In genomic region chr1:16095447-16095846, GRCh38 we compare ENCODE assay signal across 2 cellular contexts.
TF ChIP-seq lines count a peak whose summit lies in the region.

No MANE protein-coding gene starts in this region.

TF ChIP-seq in SK-N-SH, 30 proteins besides CTCF, POLR2A, EP300 and RAD21 (continued from another document):
- TF ChIP-seq POLR2AphosphoS5 (IDR thresholded peaks at IDR 0.05; ENCODE audit: low read depth, low read length): no peak
- no peak for TF ChIP-seq CHD2 (IDR thresholded peaks at IDR 0.05; ENCODE audit: low read length, partially characterized antibody)
- TF ChIP-seq, protein P1, sequence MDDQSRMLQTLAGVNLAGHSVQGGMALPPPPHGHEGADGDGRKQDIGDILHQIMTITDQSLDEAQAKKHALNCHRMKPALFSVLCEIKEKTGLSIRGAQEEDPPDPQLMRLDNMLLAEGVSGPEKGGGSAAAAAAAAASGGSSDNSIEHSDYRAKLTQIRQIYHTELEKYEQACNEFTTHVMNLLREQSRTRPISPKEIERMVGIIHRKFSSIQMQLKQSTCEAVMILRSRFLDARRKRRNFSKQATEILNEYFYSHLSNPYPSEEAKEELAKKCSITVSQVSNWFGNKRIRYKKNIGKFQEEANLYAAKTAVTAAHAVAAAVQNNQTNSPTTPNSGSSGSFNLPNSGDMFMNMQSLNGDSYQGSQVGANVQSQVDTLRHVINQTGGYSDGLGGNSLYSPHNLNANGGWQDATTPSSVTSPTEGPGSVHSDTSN (IDR thresholded peaks at IDR 0.05): no peak

TF ChIP-seq in SK-N-SH treated with all-trans-retinoic acid at 6 μM for 48 hours, 23 proteins besides CTCF, POLR2A, EP300 and RAD21 (continued from another document):
- no peak for TF ChIP-seq ZFP30 (CRISPR knock-in tag; IDR thresholded peaks at IDR 0.05)
- no peak for TF ChIP-seq BACH2 (CRISPR knock-in tag; IDR thresholded peaks at IDR 0.05; ENCODE audit: borderline replicate concordance)
- no peak for TF ChIP-seq ZC3H10 (CRISPR knock-in tag; IDR thresholded peaks at IDR 0.05)
- no peak for TF ChIP-seq ARNTL (CRISPR knock-in tag; IDR thresholded peaks at IDR 0.05; ENCODE audit: borderline replicate concordance, low read depth)
- no peak for TF ChIP-seq CREB5 (CRISPR knock-in tag; IDR thresholded peaks at IDR 0.05; ENCODE audit: low read depth)
- TF ChIP-seq ISL1 (CRISPR knock-in tag; IDR thresholded peaks at IDR 0.05): no peak
- no peak for TF ChIP-seq ZFP3 (CRISPR knock-in tag; IDR thresholded peaks at IDR 0.05)
- TF ChIP-seq RARB (CRISPR knock-in tag; IDR thresholded peaks at IDR 0.05): no peak
- TF ChIP-seq GLIS3 (CRISPR knock-in tag; IDR thresholded peaks at IDR 0.05): no peak
- TF ChIP-seq ESRRG (CRISPR knock-in tag; IDR thresholded peaks at IDR 0.05): no peak
TF ChIP-seq in SK-N-SH treated with all-trans-retinoic acid at 6 μM for 48 hours: peak in this region for 0.
